12 cellular contexts compared by ENCODE assay signal in genomic region chr18:48135436-48135966, GRCh38.
DNase-seq lines count a peak whose midpoint lies in the region; ATAC-seq, FAIRE-seq and TF ChIP-seq lines count a peak whose summit lies in the region.
"Had no signal": no experiment of that assay in that cellular context is flagged by ENCODE, and none has a peak within 500 bp of the region (broad histone marks: within the 10 kb centered on the region; RNA-seq: fewer than 3 reads in every experiment).

No MANE protein-coding gene starts in this region.

- H3K27me3 Mint-ChIP-seq in endodermal cell (ENCODE audit: insufficient read depth) (peaks cover 66% of the 10 kb centered on the region), nephron (ENCODE audit: low read depth) (peaks cover 35% of the 10 kb centered on the region), HFFc6 (ENCODE audit: insufficient read depth) (peaks cover 52% of the 10 kb centered on the region)

- H3K4me3 ChIP-seq in cardiac muscle cell (peak overlapping the region; percentile 43), endodermal cell (ENCODE audit: low read length) (peak overlapping the region; percentile 78), upper lobe of right lung (peak overlapping the region; percentile 62)

- DNase-seq in cardiac muscle cell (ENCODE audit: low read depth in 1 of 2, low spot score in 1 of 2) (no peak), left ventricle myocardium superior (no peak), endodermal cell (no peak), upper lobe of right lung (no peak), HFFc6 (no peak), RCC 7860 (ENCODE audit: low spot score) (no peak)
- DNase-seq: activated T-cell treated with anti-CD3 and anti-CD28 coated beads, Interleukin-2, amount 50 U/mL, for 24 hours; immature natural killer cell; Karpas-422 had no signal

- H3K9ac ChIP-seq in endodermal cell (ENCODE audit: extremely low read depth, low read length, poor library complexity, severe bottlenecking), result no peak overlapping the region

- H3K9me3 ChIP-seq in cardiac muscle cell (ENCODE audit: low read depth), result no peaks in the 10 kb centered on the region
- H3K9me3 ChIP-seq in endodermal cell (ENCODE audit: control insufficient read depth, low read length), result no peaks in the 10 kb centered on the region
- H3K9me3 ChIP-seq in upper lobe of right lung, result no peaks in the 10 kb centered on the region

- H3K4me1 Mint-ChIP-seq in endodermal cell (peaks cover 23% of the 10 kb centered on the region), nephron (peaks cover 67% of the 10 kb centered on the region), HFFc6 (ENCODE audit: low read depth) (no peaks in the 10 kb centered on the region)

- H3K4me3 Mint-ChIP-seq in endodermal cell (peak overlapping the region; percentile 56), nephron (peak overlapping the region; percentile 85 to 91 (median 89)), HFFc6 (no peak overlapping the region)
- H3K4me3 Mint-ChIP-seq: activated T-cell treated with anti-CD3 and anti-CD28 coated beads, Interleukin-2, amount 50 U/mL, for 24 hours; immature natural killer cell had no signal

- H3K9me3 Mint-ChIP-seq in endodermal cell (no peaks in the 10 kb centered on the region), nephron (no peaks in the 10 kb centered on the region), HFFc6 (no peaks in the 10 kb centered on the region)
- H3K9me3 Mint-ChIP-seq: activated T-cell treated with anti-CD3 and anti-CD28 coated beads, Interleukin-2, amount 50 U/mL, for 24 hours; immature natural killer cell; stimulated activated effector memory CD8-positive, alpha-beta T cell treated with anti-CD3 and anti-CD28 coated beads, Interleukin-12 subunit alpha, Interleukin-12 subunit beta, amount 100 ng/mL, for 72 hours had no signal

- 17 to 24% methylated on average over 5 to 13 of the region's 14 CpGs for WGBS in endodermal cell (ENCODE audit: insufficient coverage in 1 of 2, insufficient read length in 1 of 2), 2 experiments

- H3K36me3 Mint-ChIP-seq in endodermal cell (ENCODE audit: low read depth), result no peaks in the 10 kb centered on the region
- no peaks in the 10 kb centered on the region for H3K36me3 Mint-ChIP-seq in nephron (ENCODE audit: low read depth)
- H3K36me3 Mint-ChIP-seq in HFFc6 (ENCODE audit: low read depth), result no peaks in the 10 kb centered on the region
- H3K36me3 Mint-ChIP-seq: immature natural killer cell; stimulated activated effector memory CD8-positive, alpha-beta T cell treated with anti-CD3 and anti-CD28 coated beads, Interleukin-12 subunit alpha, Interleukin-12 subunit beta, amount 100 ng/mL, for 72 hours had no signal

- H3K36me3 ChIP-seq in cardiac muscle cell, result no peaks in the 10 kb centered on the region
- H3K36me3 ChIP-seq in endodermal cell (ENCODE audit: control insufficient read depth, insufficient read depth, low read length), result no peaks in the 10 kb centered on the region
- H3K36me3 ChIP-seq in upper lobe of right lung, result no peaks in the 10 kb centered on the region

- no peak overlapping the region for H3K27ac Mint-ChIP-seq in endodermal cell
- peak overlapping the region; percentile 70 to 94 (median 93) for H3K27ac Mint-ChIP-seq in nephron
- no peak overlapping the region for H3K27ac Mint-ChIP-seq in HFFc6
- H3K27ac Mint-ChIP-seq: activated T-cell treated with anti-CD3 and anti-CD28 coated beads, Interleukin-2, amount 50 U/mL, for 24 hours; immature natural killer cell; stimulated activated effector memory CD8-positive, alpha-beta T cell treated with anti-CD3 and anti-CD28 coated beads, Interleukin-12 subunit alpha, Interleukin-12 subunit beta, amount 100 ng/mL, for 72 hours had no signal

- H3K27me3 ChIP-seq in cardiac muscle cell (peaks cover 73% of the 10 kb centered on the region), endodermal cell (ENCODE audit: control insufficient read depth, insufficient read depth, low read length, poor library complexity, severe bottlenecking) (peaks cover 77% of the 10 kb centered on the region), upper lobe of right lung (no peaks in the 10 kb centered on the region)

- ATAC-seq in left ventricle myocardium superior, result no peak
- no peak for ATAC-seq in upper lobe of right lung
- ATAC-seq in GM19452 (IDR thresholded peaks at IDR 0.05; ENCODE audit: unreplicated experiment), result no peak
- ATAC-seq: stimulated activated effector memory CD8-positive, alpha-beta T cell treated with anti-CD3 and anti-CD28 coated beads, Interleukin-12 subunit alpha, Interleukin-12 subunit beta, amount 100 ng/mL, for 72 hours had no signal

- intact Hi-C loops in left ventricle myocardium superior (cut with micrococcal nuclease) (no loop called here), upper lobe of right lung (cut with DNase I) (no loop called here)

- TF ChIP-seq CTCF in cardiac muscle cell (IDR thresholded peaks at IDR 0.05; ENCODE audit: low read depth, low read length) (no peak), endodermal cell (conservative IDR thresholded peaks at IDR 0.05) (no peak), nephron (IDR thresholded peaks at IDR 0.05; ENCODE audit: unreplicated experiment in 3 of 3) (no peak), upper lobe of right lung (IDR thresholded peaks at IDR 0.05) (no peak), HFFc6 (IDR thresholded peaks at IDR 0.05) (no peak)

- H3K4me1 ChIP-seq in cardiac muscle cell (ENCODE audit: low read depth) (peaks cover 4% of the 10 kb centered on the region), endodermal cell (ENCODE audit: control insufficient read depth, insufficient read depth, low read length) (no peaks in the 10 kb centered on the region), upper lobe of right lung (peaks cover 20% of the 10 kb centered on the region)

- FAIRE-seq in RCC 7860 (lab: Jason Lieb, UNC), result no peak

- H3K27ac ChIP-seq in cardiac muscle cell (no peak overlapping the region), endodermal cell (ENCODE audit: low read depth, low read length) (no peak overlapping the region), upper lobe of right lung (no peak overlapping the region)

Comparison
In these comparisons a context has a peak if more than half of its experiments do, and no peak if none do; other contexts are left out.
1. H3K27ac Mint-ChIP-seq: peak in nephron (3 of 3); none in endodermal cell (single experiment) and HFFc6 (single experiment).
2. Peak in every context shown above with its lines, with median percentiles within 50 percentile points of each other: H3K4me3 ChIP-seq.